Comparison of ENCODE assay signal across 25 cellular contexts in the genomic region with DNA sequence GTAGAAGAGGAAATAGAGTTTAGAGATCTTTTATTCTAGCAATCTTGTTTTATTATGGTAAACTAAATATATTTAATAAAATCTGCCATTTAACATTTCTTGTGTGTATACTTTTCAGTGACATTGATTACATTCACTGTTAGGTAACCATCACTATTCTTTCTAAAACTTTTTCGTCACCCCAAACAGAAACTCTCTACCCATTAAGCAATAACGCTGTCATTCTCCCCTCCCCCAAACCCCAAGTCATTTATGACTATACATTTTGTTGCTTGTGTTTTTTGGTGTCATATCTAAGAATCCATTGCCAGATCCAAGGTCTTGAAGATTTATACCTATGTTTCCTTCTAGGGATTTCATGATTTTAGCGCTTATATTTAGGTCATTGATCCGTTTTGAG. TPM values are rescaled to one million over a fixed set of nuclear protein-coding genes. Genes with fewer than 3 reads are reported as not detected.
A peak's percentile ranks its signal among the peaks of the same experiment; 100 is the strongest.
DNase-seq lines count a peak whose midpoint lies in the region; ATAC-seq, FAIRE-seq and TF ChIP-seq lines count a peak whose summit lies in the region.
"Had no signal": no experiment of that assay in that cellular context is flagged by ENCODE, and none has a peak within 500 bp of the region (broad histone marks: within the 10 kb centered on the region; RNA-seq: fewer than 3 reads in every experiment).

No MANE protein-coding gene starts in this region.

- intact Hi-C loops in CD8-positive, alpha-beta T cell (cut with DNase I, micrococcal nuclease): no loop called here
- intact Hi-C loops in PC-9 (cut with micrococcal nuclease; ENCODE audit: unreplicated experiment): no loop called here

- DNase-seq in CD8-positive, alpha-beta T cell: no peak
- DNase-seq in H9 (no peak), PC-9 (no peak), chondrocyte (ENCODE audit: low spot score) (no peak), foreskin fibroblast (no peak), GM19239 (ENCODE audit: insufficient read length, low spot score) (no peak), glomerular visceral epithelial cell (ENCODE audit: extremely low spot score) (no peak)
- DNase-seq: activated CD4-positive, alpha-beta T cell treated with anti-CD3 and anti-CD28 coated beads, Interleukin-2, amount 50 U/mL, for 48 hours; activated T-cell treated with anti-CD3 and anti-CD28 coated beads, Interleukin-2, amount 50 U/mL, for 4 hours; COR-L47; effector CD8-positive, alpha-beta T cell; hippocampal formation; NCI-H2081 treated with DMSO at 0.1 percent for 48 hours; small intestine; stimulated activated CD4-positive, alpha-beta T cell treated with anti-CD3 and anti-CD28 coated beads, Interleukin-2, amount 100 ng/mL, for 48 hours; stimulated activated naive CD4-positive, alpha-beta T cell treated with Interleukin-2 at 50 U/mL for 16 hours; tibial artery had no signal

- POLR2A ChIA-PET in CD8-positive, alpha-beta T cell (lab: Charles Lee): no interaction called here
- POLR2A ChIA-PET in PC-9 (lab: Charles Lee; ENCODE audit: unreplicated experiment): no interaction called here

- no peak overlapping the region for H3K4ac ChIP-seq in H9 (ENCODE audit: low read depth, low read length)

- H3F3A ChIP-seq in PC-9 (ENCODE audit: insufficient read depth, low read depth): no peaks in the 10 kb centered on the region

- H2BK12ac ChIP-seq in H9 (ENCODE audit: insufficient read length, low read depth, low read length): no peak overlapping the region

- H3K27ac ChIP-seq in CD8-positive, alpha-beta T cell (ENCODE audit: low read depth, low read length): no peak overlapping the region
- H3K27ac ChIP-seq in H9 (ENCODE audit: insufficient read length, low read depth, low read length): no peak overlapping the region
- 0 out of 2 replicates have a peak overlapping the region, but pooled peaks have one; percentile 26 for H3K27ac ChIP-seq in PC-9
- H3K27ac ChIP-seq: tibial artery had no signal

- H2AK5ac ChIP-seq in H9 (ENCODE audit: insufficient read length, low read length): no peak overlapping the region

- no peak overlapping the region for H3K4me3 ChIP-seq in CD8-positive, alpha-beta T cell (ENCODE audit: low read depth, low read length)
- H3K4me3 ChIP-seq in PC-9 (no peak overlapping the region), foreskin fibroblast (ENCODE audit: low read depth in 1 of 2, low read length in 2 of 2) (no peak overlapping the region)
- H3K4me3 ChIP-seq: tibial artery had no signal

- no peak overlapping the region for H4K8ac ChIP-seq in H9 (replicated peaks; ENCODE audit: insufficient read length, low read depth, low read length)

- no peak for TF ChIP-seq CTCF in CD8-positive, alpha-beta T cell (IDR thresholded peaks at IDR 0.05)
- TF ChIP-seq CTCF in H9 (conservative IDR thresholded peaks at IDR 0.05): no peak
- TF ChIP-seq CTCF in PC-9 (conservative IDR thresholded peaks at IDR 0.05): no peak
- TF ChIP-seq CTCF in chondrocyte (IDR thresholded peaks at IDR 0.05): no peak
- no peak for TF ChIP-seq CTCF in foreskin fibroblast (IDR thresholded peaks at IDR 0.05; ENCODE audit: low read depth, low read length)

- H3K27ac Mint-ChIP-seq in CD8-positive, alpha-beta T cell: peak overlapping the region; percentile 15
- H3K27ac Mint-ChIP-seq in H9 (peak overlapping the region; percentile 1 to 83 (median 31); a peak in 2 of 7 replicates), chondrocyte (ENCODE audit: unreplicated experiment) (peak overlapping the region; percentile 2)
- H3K27ac Mint-ChIP-seq: B cell had no signal

- no peak for ATAC-seq in CD8-positive, alpha-beta T cell
- ATAC-seq in HG03175 (IDR thresholded peaks at IDR 0.05; ENCODE audit: unreplicated experiment): no peak
- ATAC-seq: activated T-cell treated with anti-CD3 and anti-CD28 coated beads, Interleukin-2, amount 50 U/mL, for 4 hours; esophagus mucosa; HepG2 had no signal

- H3K27me3 Mint-ChIP-seq in CD8-positive, alpha-beta T cell (ENCODE audit: low read depth): no peaks in the 10 kb centered on the region
- no peaks in the 10 kb centered on the region for H3K27me3 Mint-ChIP-seq in H9 (ENCODE audit: low read depth)
- no peaks in the 10 kb centered on the region for H3K27me3 Mint-ChIP-seq in chondrocyte (ENCODE audit: low read depth)
- H3K27me3 Mint-ChIP-seq: B cell, brain had no signal

- no peak overlapping the region for H3K4me2 ChIP-seq in H9 (ENCODE audit: insufficient read depth, insufficient read length, low read length)
- no peak overlapping the region for H3K4me2 ChIP-seq in PC-9

- WGBS in H9 (ENCODE audit: extremely low coverage, insufficient read length, low lambda C conversion rate): no CpG with 5 or more reads among the region's 4 CpGs

- H3K18ac ChIP-seq in H9 (ENCODE audit: insufficient read length, low read depth, low read length): no peak overlapping the region

- peaks cover 15% of the 10 kb centered on the region for H3K4me1 ChIP-seq in CD8-positive, alpha-beta T cell (ENCODE audit: insufficient read depth, low read length)
- H3K4me1 ChIP-seq in H9 (ENCODE audit: insufficient read depth, low read length) (no peaks in the 10 kb centered on the region), PC-9 (replicated peaks; ENCODE audit: insufficient read depth) (no peaks in the 10 kb centered on the region)

- no peak overlapping the region for H2AFZ ChIP-seq in H9 (ENCODE audit: low read length)
- no peak overlapping the region for H2AFZ ChIP-seq in PC-9

- H3K27me3 ChIP-seq in CD8-positive, alpha-beta T cell (ENCODE audit: insufficient read depth, low read length): no peaks in the 10 kb centered on the region
- H3K27me3 ChIP-seq in H9 (ENCODE audit: insufficient read depth, low read length) (no peaks in the 10 kb centered on the region), PC-9 (ENCODE audit: insufficient read depth, low read depth) (no peaks in the 10 kb centered on the region)
- H3K27me3 ChIP-seq: tibial artery had no signal

- CTCF ChIA-PET in CD8-positive, alpha-beta T cell (lab: Charles Lee): no interaction called here
- CTCF ChIA-PET in PC-9 (lab: Charles Lee): no interaction called here

- H3K14ac ChIP-seq in H9 (ENCODE audit: insufficient read depth, low read length): no peak overlapping the region

- no peaks in the 10 kb centered on the region for H3K23me2 ChIP-seq in H9 (ENCODE audit: insufficient read length, low read depth, low read length, poor library complexity, severe bottlenecking)

- no peaks in the 10 kb centered on the region for H3K9me2 ChIP-seq in PC-9 (ENCODE audit: insufficient read depth)

- FAIRE-seq in GM19239 (lab: Jason Lieb, UNC): no peak
- FAIRE-seq: frontal cortex, GM12892, HepG2, RCC 7860, small intestine had no signal

- H3T11ph ChIP-seq in H9 (ENCODE audit: low read length): no peak overlapping the region

- peaks cover 2% of the 10 kb centered on the region for H3K79me1 ChIP-seq in H9 (ENCODE audit: insufficient read depth, low read depth, low read length, poor library complexity, severe bottlenecking)

- H3K4me1 Mint-ChIP-seq in CD8-positive, alpha-beta T cell (ENCODE audit: low read depth): peaks cover 64% of the 10 kb centered on the region
- H3K4me1 Mint-ChIP-seq in H9 (peaks cover 6 to 10% of the 10 kb centered on the region in 2 experiments), chondrocyte (ENCODE audit: low read depth) (peaks cover 23% of the 10 kb centered on the region)

- no peaks in the 10 kb centered on the region for H3K36me3 ChIP-seq in CD8-positive, alpha-beta T cell (ENCODE audit: insufficient read depth, low read length)
- no peaks in the 10 kb centered on the region; the same call in 1 of the 2 replicates for H3K36me3 ChIP-seq in PC-9 (ENCODE audit: low read depth)
- H3K36me3 ChIP-seq: tibial artery had no signal

- H2BK120ac ChIP-seq in H9 (ENCODE audit: low read depth, low read length, poor library complexity, severe bottlenecking): no peak overlapping the region

- H3K56ac ChIP-seq in H9 (ENCODE audit: insufficient read length, low read depth, low read length): no peak overlapping the region

- H4K5ac ChIP-seq in H9 (ENCODE audit: insufficient read length, low read depth, low read length): no peak overlapping the region

- H3K79me2 ChIP-seq in H9 (ENCODE audit: insufficient read depth, low read length) (peaks cover 7% of the 10 kb centered on the region; the same call in 1 of the 2 replicates), PC-9 (ENCODE audit: low read depth) (peaks cover 97% of the 10 kb centered on the region)

- H3K36me3 Mint-ChIP-seq in CD8-positive, alpha-beta T cell: peaks cover 31% of the 10 kb centered on the region
- H3K36me3 Mint-ChIP-seq in H9 (ENCODE audit: insufficient read depth in 1 of 3, low read depth in 3 of 3): peaks cover 14 to 37% (median 30%) of the 10 kb centered on the region in 3 experiments
- H3K36me3 Mint-ChIP-seq in chondrocyte (ENCODE audit: low read depth): no peaks in the 10 kb centered on the region

- no peak overlapping the region for H3K4me3 Mint-ChIP-seq in CD8-positive, alpha-beta T cell
- H3K4me3 Mint-ChIP-seq in H9 (no peak overlapping the region), chondrocyte (ENCODE audit: unreplicated experiment) (no peak overlapping the region)
- H3K4me3 Mint-ChIP-seq: activated T-cell treated with anti-CD3 and anti-CD28 coated beads, Interleukin-2, amount 50 U/mL, for 4 hours; B cell had no signal

- H2BK15ac ChIP-seq in H9 (ENCODE audit: low read depth, low read length): no peak overlapping the region

- no peak overlapping the region for H3K9ac ChIP-seq in H9 (ENCODE audit: extremely low read depth, insufficient read length, low read length)

- no peaks in the 10 kb centered on the region for H4K20me1 ChIP-seq in H9 (ENCODE audit: control insufficient read depth, insufficient read depth, insufficient read length)
- H4K20me1 ChIP-seq in PC-9 (ENCODE audit: insufficient read depth): peaks cover 28% of the 10 kb centered on the region

- H3K23ac ChIP-seq in H9 (ENCODE audit: insufficient read length, low read depth, low read length): no peak overlapping the region

- H2BK5ac ChIP-seq in H9 (ENCODE audit: insufficient read length, low read length): no peak overlapping the region

- no peak overlapping the region for H2BK20ac ChIP-seq in H9 (ENCODE audit: low read depth, low read length, poor library complexity, severe bottlenecking)

- no peak overlapping the region for H4K91ac ChIP-seq in H9 (ENCODE audit: insufficient read length, low read depth, low read length)

- H3K9me3 Mint-ChIP-seq in CD8-positive, alpha-beta T cell: no peaks in the 10 kb centered on the region
- H3K9me3 Mint-ChIP-seq in H9 (peaks cover 15 to 17% of the 10 kb centered on the region in 2 experiments; a peak in 4 of 5 replicates), chondrocyte (ENCODE audit: low read depth) (no peaks in the 10 kb centered on the region)
- H3K9me3 Mint-ChIP-seq: activated T-cell treated with anti-CD3 and anti-CD28 coated beads, Interleukin-2, amount 50 U/mL, for 4 hours had no signal

- H3K9me3 ChIP-seq in CD8-positive, alpha-beta T cell (ENCODE audit: low read length): no peaks in the 10 kb centered on the region
- H3K9me3 ChIP-seq in H9 (ENCODE audit: control insufficient read depth, low read depth, low read length) (no peaks in the 10 kb centered on the region), PC-9 (ENCODE audit: insufficient read depth, low read depth) (no peaks in the 10 kb centered on the region)
- H3K9me3 ChIP-seq: tibial artery had no signal

- BruUV-seq in PC-9 (replicated peaks; lab: Mats Ljungman, UMichigan): no TSS peak

RNA-seq across cellular contexts. Expression of gene URI1, which starts 10.6 kb away (rescaled TPM):
- total RNA-seq in CD8-positive, alpha-beta T cell: 10 to 100 TPM; 51.3 to 56.4 TPM
- total RNA-seq in H9 (2021): 51.1 and 54.3 TPM in 2 replicates
- 52.4 and 56.0 TPM in 2 replicates for total RNA-seq in PC-9 (2021)
- 42.0 to 50.4 TPM (median 49.4 TPM) in 3 replicates for total RNA-seq in chondrocyte
